30 cellular contexts compared by ENCODE assay signal in the genomic region with DNA sequence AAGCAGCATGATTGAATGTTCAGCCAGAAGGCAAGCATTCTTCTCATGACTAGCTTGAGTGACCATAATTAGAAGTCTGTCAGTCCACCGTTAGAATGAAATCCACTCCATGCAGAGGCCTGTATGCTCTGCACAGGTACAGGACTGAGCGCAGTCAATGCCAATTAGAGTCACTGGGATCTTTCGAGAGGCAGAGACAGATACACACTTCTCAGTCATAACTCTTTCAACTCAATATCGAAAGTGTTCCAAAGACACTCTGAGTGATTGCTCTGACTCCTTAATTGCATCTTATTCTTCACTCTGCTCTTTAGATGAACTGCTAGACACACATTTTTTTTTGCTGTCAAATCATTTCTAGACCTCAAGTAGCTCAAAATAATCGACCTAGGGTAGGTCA.
"Had no signal": no experiment of that assay in that cellular context is flagged by ENCODE, and none has a peak within 500 bp of the region (broad histone marks: within the 10 kb centered on the region; RNA-seq: fewer than 3 reads in every experiment).

No MANE protein-coding gene starts in this region.

- H3K27ac Mint-ChIP-seq: activated CD4-positive, alpha-beta memory T cell treated with anti-CD3 and anti-CD28 coated beads for 36 hours; activated CD4-positive, alpha-beta T cell treated with anti-CD3 and anti-CD28 coated beads for 36 hours; activated CD4-positive, alpha-beta T cell treated with anti-CD3 and anti-CD28 coated beads, Interleukin-2, amount 10 ng/mL, durations not matched to agents 24 days and 14 days; activated naive CD8-positive, alpha-beta T cell; activated T-cell treated with anti-CD3 and anti-CD28 coated beads, Interleukin-2, amount 50 U/mL, for 24 hours; activated T-helper 17 cell treated with anti-CD3 and anti-CD28 coated beads, Interleukin-2, amount 50 U/mL, for 72 hours; effector memory CD8-positive, alpha-beta T cell; T-helper 1 cell treated with Interleukin-12 subunit alpha and Interleukin-12 subunit beta and Interleukin-4 antibody, amounts not matched to agents 30 μg/mL and 1 μg/mL, for 36 hours; T-helper 2 cell treated with Interferon-gamma antibody and Interleukin-4, amounts not matched to agents 5 μg/mL and 100 μg/mL, for 36 hours had no signal

- H3K27me3 ChIP-seq: brain microvascular endothelial cell, esophagus muscularis mucosa, foreskin keratinocyte, gastrocnemius medialis, heart left ventricle had no signal

- H3K4me3 ChIP-seq: esophagus muscularis mucosa, gastrocnemius medialis, heart left ventricle had no signal

- H3K27me3 Mint-ChIP-seq: activated CD4-positive, alpha-beta memory T cell treated with anti-CD3 and anti-CD28 coated beads for 36 hours; activated CD4-positive, alpha-beta T cell treated with anti-CD3 and anti-CD28 coated beads for 36 hours; activated CD4-positive, alpha-beta T cell treated with anti-CD3 and anti-CD28 coated beads, Interleukin-2, amount 10 ng/mL, durations not matched to agents 24 days and 14 days; activated naive CD8-positive, alpha-beta T cell; activated T-cell treated with anti-CD3 and anti-CD28 coated beads, Interleukin-2, amount 50 U/mL, for 24 hours; activated T-helper 17 cell treated with anti-CD3 and anti-CD28 coated beads, Interleukin-2, amount 50 U/mL, for 72 hours; central memory CD8-positive, alpha-beta T cell; effector memory CD8-positive, alpha-beta T cell had no signal

- DNase-seq: activated CD4-positive, alpha-beta memory T cell treated with anti-CD3 and anti-CD28 coated beads for 36 hours; activated CD4-positive, alpha-beta T cell treated with anti-CD3 and anti-CD28 coated beads for 36 hours; activated CD4-positive, alpha-beta T cell treated with anti-CD3 and anti-CD28 coated beads, Interleukin-2, amount 10 ng/mL, durations not matched to agents 24 days and 14 days; activated CD4-positive, CD25-positive, alpha-beta regulatory T cell; activated CD4-positive, CD25-positive, alpha-beta regulatory T cell treated with anti-CD3 and anti-CD28 coated beads, Interleukin-2, amount 50 U/mL, for 72 hours; activated CD8-positive, alpha-beta memory T cell treated with anti-CD3 and anti-CD28 coated beads, Interleukin-2, amount 50 U/mL, for 48 hours; activated effector memory CD4-positive, alpha-beta T cell treated with Interleukin-2 at 50 U/mL for 16 hours; activated gamma-delta T cell treated with Interleukin-2 at 50 U/mL for 16 hours; activated naive CD4-positive, alpha-beta T cell treated with anti-CD3 and anti-CD28 coated beads, Interleukin-2, amount 50 U/mL, for 16 hours; activated naive CD4-positive, alpha-beta T cell treated with Interleukin-2 at 50 U/mL for 16 hours; activated T-cell treated with anti-CD3 and anti-CD28 coated beads for 4 hours; activated T-cell treated with anti-CD3 and anti-CD28 coated beads, Interleukin-2, amount 50 U/mL, for 24 hours; amniotic stem cell; anterior cingulate cortex; brain microvascular endothelial cell; cortex of kidney; dermis blood vessel endothelial cell; effector CD4-positive, alpha-beta T cell; effector memory CD8-positive, alpha-beta T cell; erythroblast; foreskin keratinocyte; gastrocnemius medialis; glutamatergic neuron; heart left ventricle had no signal

- H3K4me1 Mint-ChIP-seq: activated CD4-positive, alpha-beta T cell treated with anti-CD3 and anti-CD28 coated beads for 36 hours; activated CD4-positive, alpha-beta T cell treated with anti-CD3 and anti-CD28 coated beads, Interleukin-2, amount 10 ng/mL, durations not matched to agents 24 days and 14 days; activated T-helper 17 cell treated with anti-CD3 and anti-CD28 coated beads, Interleukin-2, amount 50 U/mL, for 72 hours; central memory CD8-positive, alpha-beta T cell had no signal

- H3K36me3 Mint-ChIP-seq: activated CD4-positive, alpha-beta memory T cell treated with anti-CD3 and anti-CD28 coated beads for 36 hours; activated naive CD8-positive, alpha-beta T cell had no signal

- H3K9me3 ChIP-seq: esophagus muscularis mucosa, gastrocnemius medialis had no signal

- ATAC-seq: activated CD4-positive, alpha-beta T cell treated with anti-CD3 and anti-CD28 coated beads for 36 hours; activated T-helper 17 cell treated with anti-CD3 and anti-CD28 coated beads, Interleukin-2, amount 50 U/mL, for 72 hours; effector memory CD8-positive, alpha-beta T cell; foreskin keratinocyte; gastrocnemius medialis; heart left ventricle had no signal

- H3K4me3 Mint-ChIP-seq: activated CD4-positive, alpha-beta memory T cell treated with anti-CD3 and anti-CD28 coated beads for 36 hours; activated CD4-positive, alpha-beta T cell treated with anti-CD3 and anti-CD28 coated beads for 36 hours; activated CD4-positive, alpha-beta T cell treated with anti-CD3 and anti-CD28 coated beads, Interleukin-2, amount 10 ng/mL, durations not matched to agents 24 days and 14 days; activated naive CD8-positive, alpha-beta T cell; activated T-cell treated with anti-CD3 and anti-CD28 coated beads, Interleukin-2, amount 50 U/mL, for 24 hours; activated T-helper 17 cell treated with anti-CD3 and anti-CD28 coated beads, Interleukin-2, amount 50 U/mL, for 72 hours; central memory CD8-positive, alpha-beta T cell; effector memory CD8-positive, alpha-beta T cell; T-helper 1 cell treated with Interleukin-12 subunit alpha and Interleukin-12 subunit beta and Interleukin-4 antibody, amounts not matched to agents 30 μg/mL and 1 μg/mL, for 36 hours; T-helper 2 cell treated with Interferon-gamma antibody and Interleukin-4, amounts not matched to agents 5 μg/mL and 100 μg/mL, for 36 hours had no signal

- H3K27ac ChIP-seq: brain microvascular endothelial cell, esophagus muscularis mucosa, foreskin keratinocyte, gastrocnemius medialis, heart left ventricle had no signal

- H3K36me3 ChIP-seq: brain microvascular endothelial cell, esophagus muscularis mucosa, gastrocnemius medialis, heart left ventricle had no signal

- H3K9me3 Mint-ChIP-seq: activated CD4-positive, alpha-beta T cell treated with anti-CD3 and anti-CD28 coated beads, Interleukin-2, amount 10 ng/mL, durations not matched to agents 24 days and 14 days; activated T-helper 17 cell treated with anti-CD3 and anti-CD28 coated beads, Interleukin-2, amount 50 U/mL, for 72 hours; T-helper 1 cell treated with Interleukin-12 subunit alpha and Interleukin-12 subunit beta and Interleukin-4 antibody, amounts not matched to agents 30 μg/mL and 1 μg/mL, for 36 hours; T-helper 2 cell treated with Interferon-gamma antibody and Interleukin-4, amounts not matched to agents 5 μg/mL and 100 μg/mL, for 36 hours had no signal
